22 cellular contexts compared by ENCODE assay signal in the genomic region with DNA sequence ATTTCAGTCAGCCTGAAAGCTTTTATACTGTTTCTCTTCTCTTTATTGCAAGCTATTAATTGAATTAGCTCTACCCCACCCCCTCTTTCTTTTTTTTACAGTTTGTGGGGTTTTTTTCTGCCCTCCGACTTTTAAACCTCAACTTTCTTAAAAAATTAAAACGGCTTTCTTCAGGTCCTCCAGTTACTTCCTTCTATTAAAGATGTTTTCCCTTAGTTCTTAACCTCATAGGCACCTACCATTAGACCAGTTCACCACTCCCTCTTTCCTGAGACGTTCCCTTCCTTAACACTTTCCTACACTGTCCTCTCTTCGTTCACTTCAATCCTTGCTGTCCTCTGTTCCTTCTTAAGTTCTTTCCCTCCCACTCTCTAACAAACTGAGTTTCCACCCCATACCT. TPM values are rescaled to one million over a fixed set of nuclear protein-coding genes. Genes with fewer than 3 reads are reported as not detected.
DNase-seq lines count a peak whose midpoint lies in the region; ATAC-seq and TF ChIP-seq lines count a peak whose summit lies in the region.
"Had no signal": no experiment of that assay in that cellular context is flagged by ENCODE, and none has a peak within 500 bp of the region (broad histone marks: within the 10 kb centered on the region; RNA-seq: fewer than 3 reads in every experiment).

No MANE protein-coding gene starts in this region.

- H3K36me3 ChIP-seq in neural progenitor cell, result no peaks in the 10 kb centered on the region
- H3K36me3 ChIP-seq: vagina had no signal

- H3K79me2 ChIP-seq in neural progenitor cell (ENCODE audit: low read depth), result no peaks in the 10 kb centered on the region

- peaks cover 7% of the 10 kb centered on the region for H3K9me3 Mint-ChIP-seq in activated CD4-positive, alpha-beta T cell treated with anti-CD3 and anti-CD28 coated beads, Interleukin-2, amount 10 ng/mL, durations not matched to agents 24 days and 14 days
- H3K9me3 Mint-ChIP-seq in activated naive CD8-positive, alpha-beta T cell treated with anti-CD3 and anti-CD28 coated beads, Interleukin-2, amount 50 U/mL, for 24 hours, result no peaks in the 10 kb centered on the region
- H3K9me3 Mint-ChIP-seq in neural progenitor cell, result no peaks in the 10 kb centered on the region
- H3K9me3 Mint-ChIP-seq: activated B cell treated with CpG ODN at 0.5 μM for 24 hours; stimulated activated memory B cell treated with anti-CD40 and anti-IgM and Interleukin-4, amounts not matched to agents 10 μg/mL and 1 μg/mL and 100 μg/mL, for 72 hours had no signal

- peak overlapping the region; percentile 91 for H3K27ac Mint-ChIP-seq in activated CD4-positive, alpha-beta T cell treated with anti-CD3 and anti-CD28 coated beads, Interleukin-2, amount 10 ng/mL, durations not matched to agents 24 days and 14 days
- H3K27ac Mint-ChIP-seq in activated naive CD8-positive, alpha-beta T cell treated with anti-CD3 and anti-CD28 coated beads, Interleukin-2, amount 50 U/mL, for 24 hours, result peak overlapping the region; percentile 71
- H3K27ac Mint-ChIP-seq in neural progenitor cell, result no peak overlapping the region
- H3K27ac Mint-ChIP-seq: activated B cell treated with CpG ODN at 0.5 μM for 24 hours; stimulated activated memory B cell treated with anti-CD40 and anti-IgM and Interleukin-4, amounts not matched to agents 10 μg/mL and 1 μg/mL and 100 μg/mL, for 72 hours had no signal

- no peak overlapping the region for H3K4me2 ChIP-seq in neural progenitor cell
- H3K4me2 ChIP-seq: A549 had no signal

- H3K4me3 Mint-ChIP-seq in activated CD4-positive, alpha-beta T cell treated with anti-CD3 and anti-CD28 coated beads, Interleukin-2, amount 10 ng/mL, durations not matched to agents 24 days and 14 days, result peak overlapping the region; percentile 10
- no peak overlapping the region for H3K4me3 Mint-ChIP-seq in activated naive CD8-positive, alpha-beta T cell treated with anti-CD3 and anti-CD28 coated beads, Interleukin-2, amount 50 U/mL, for 24 hours
- no peak overlapping the region for H3K4me3 Mint-ChIP-seq in neural progenitor cell
- H3K4me3 Mint-ChIP-seq: activated B cell treated with CpG ODN at 0.5 μM for 24 hours; stimulated activated memory B cell treated with anti-CD40 and anti-IgM and Interleukin-4, amounts not matched to agents 10 μg/mL and 1 μg/mL and 100 μg/mL, for 72 hours had no signal

- H3K36me3 Mint-ChIP-seq in activated CD4-positive, alpha-beta T cell treated with anti-CD3 and anti-CD28 coated beads, Interleukin-2, amount 10 ng/mL, durations not matched to agents 24 days and 14 days (ENCODE audit: low read depth), result peaks cover 33% of the 10 kb centered on the region
- H3K36me3 Mint-ChIP-seq in activated naive CD8-positive, alpha-beta T cell treated with anti-CD3 and anti-CD28 coated beads, Interleukin-2, amount 50 U/mL, for 24 hours (ENCODE audit: low read depth), result peaks cover 6% of the 10 kb centered on the region
- H3K36me3 Mint-ChIP-seq in neural progenitor cell, result no peaks in the 10 kb centered on the region
- H3K36me3 Mint-ChIP-seq: stimulated activated memory B cell treated with anti-CD40 and anti-IgM and Interleukin-4, amounts not matched to agents 10 μg/mL and 1 μg/mL and 100 μg/mL, for 72 hours had no signal

- H3K4me1 Mint-ChIP-seq in activated CD4-positive, alpha-beta T cell treated with anti-CD3 and anti-CD28 coated beads, Interleukin-2, amount 10 ng/mL, durations not matched to agents 24 days and 14 days, result peaks cover 38% of the 10 kb centered on the region
- H3K4me1 Mint-ChIP-seq in activated naive CD8-positive, alpha-beta T cell treated with anti-CD3 and anti-CD28 coated beads, Interleukin-2, amount 50 U/mL, for 24 hours, result peaks cover 28% of the 10 kb centered on the region
- no peaks in the 10 kb centered on the region for H3K4me1 Mint-ChIP-seq in neural progenitor cell
- H3K4me1 Mint-ChIP-seq: activated B cell treated with CpG ODN at 0.5 μM for 24 hours had no signal

- DNase-seq in activated CD4-positive, alpha-beta T cell treated with anti-CD3 and anti-CD28 coated beads, Interleukin-2, amount 10 ng/mL, durations not matched to agents 24 days and 14 days, result no peak
- DNase-seq in activated CD4-positive, alpha-beta T cell treated with anti-CD3 and anti-CD28 coated beads, Interleukin-2, amount 50 U/mL, for 1 hour, result no peak
- DNase-seq in HL-60 (ENCODE audit: low read depth in 1 of 2, low spot score in 1 of 2) (no peak), neural progenitor cell (ENCODE audit: low spot score) (no peak), NCI-H2107 (lab: John Stamatoyannopoulos, UW) (no peak)
- DNase-seq in activated naive CD8-positive, alpha-beta T cell treated with anti-CD3 and anti-CD28 coated beads, Interleukin-2, amount 50 U/mL, for 24 hours, result no peak
- DNase-seq: activated B cell treated with CpG ODN at 0.5 μM for 24 hours; activated CD8-positive, alpha-beta memory T cell treated with anti-CD3 and anti-CD28 coated beads for 24 hours; dorsolateral prefrontal cortex; H7; Karpas-422; NCI-H1105; NCI-H2081 treated with DMSO at 0.1 percent for 48 hours; occipital lobe; T1000; testis had no signal

- H3K27ac ChIP-seq in HL-60 (replicated peaks) (peak overlapping the region; percentile 93), neural progenitor cell (no peak overlapping the region)
- H3K27ac ChIP-seq: A549, dorsolateral prefrontal cortex, testis, vagina had no signal

- H3K9me3 ChIP-seq in neural progenitor cell (ENCODE audit: low read depth), result no peaks in the 10 kb centered on the region
- H3K9me3 ChIP-seq: A549, testis, vagina had no signal

- H3K27me3 ChIP-seq in HL-60 (ENCODE audit: insufficient read depth, poor library complexity, severe bottlenecking) (no peaks in the 10 kb centered on the region), neural progenitor cell (no peaks in the 10 kb centered on the region)
- H3K27me3 ChIP-seq: dorsolateral prefrontal cortex, testis, vagina had no signal

- H4K20me1 ChIP-seq in neural progenitor cell (ENCODE audit: low read depth), result no peaks in the 10 kb centered on the region

- H3K4me3 ChIP-seq in HL-60 (replicated peaks; ENCODE audit: insufficient read depth, low read length), result no peak overlapping the region
- H3K4me3 ChIP-seq in neural progenitor cell, result no peak overlapping the region
- H3K4me3 ChIP-seq: A549, dorsolateral prefrontal cortex, testis, vagina had no signal

- TF ChIP-seq CTCF in HL-60 (IDR thresholded peaks at IDR 0.05; ENCODE audit: insufficient read depth, low read length), result no peak
- no peak for TF ChIP-seq CTCF in neural progenitor cell (IDR thresholded peaks at IDR 0.05)

- no peaks in the 10 kb centered on the region for H3K27me3 Mint-ChIP-seq in activated CD4-positive, alpha-beta T cell treated with anti-CD3 and anti-CD28 coated beads, Interleukin-2, amount 10 ng/mL, durations not matched to agents 24 days and 14 days
- H3K27me3 Mint-ChIP-seq in activated naive CD8-positive, alpha-beta T cell treated with anti-CD3 and anti-CD28 coated beads, Interleukin-2, amount 50 U/mL, for 24 hours, result peaks cover 13% of the 10 kb centered on the region
- no peaks in the 10 kb centered on the region for H3K27me3 Mint-ChIP-seq in neural progenitor cell (ENCODE audit: insufficient read depth, low read depth)
- H3K27me3 Mint-ChIP-seq: stimulated activated memory B cell treated with anti-CD40 and anti-IgM and Interleukin-4, amounts not matched to agents 10 μg/mL and 1 μg/mL and 100 μg/mL, for 72 hours had no signal

- H3K4me1 ChIP-seq in neural progenitor cell, result peaks cover 9% of the 10 kb centered on the region
- H3K4me1 ChIP-seq: A549, testis, vagina had no signal

- peak overlapping the region; percentile 35 for H2AFZ ChIP-seq in neural progenitor cell (replicated peaks)

- no peak overlapping the region for H3K9ac ChIP-seq in neural progenitor cell

- intact Hi-C loops in activated CD4-positive, alpha-beta T cell treated with anti-CD3 and anti-CD28 coated beads, Interleukin-2, amount 10 ng/mL, durations not matched to agents 24 days and 14 days (cut with micrococcal nuclease), result loop anchor here (1.0 to 10.0 kb wide), 6 partner anchors 20 to 444 kb away; a partner anchor contains a TSS

- ATAC-seq in activated naive CD8-positive, alpha-beta T cell treated with anti-CD3 and anti-CD28 coated beads, Interleukin-2, amount 50 U/mL, for 24 hours, result no peak
- ATAC-seq in GM21619 (IDR thresholded peaks at IDR 0.05; ENCODE audit: unreplicated experiment) (no peak), GM19035 (IDR thresholded peaks at IDR 0.05; ENCODE audit: unreplicated experiment) (no peak)
- ATAC-seq: stimulated activated memory B cell treated with anti-CD40 and anti-IgM and Interleukin-4, amounts not matched to agents 10 μg/mL and 1 μg/mL and 100 μg/mL, for 72 hours had no signal

- H3F3A ChIP-seq in neural progenitor cell (ENCODE audit: low read depth), result no peaks in the 10 kb centered on the region

RNA-seq across cellular contexts. Expression of a gene that starts 52.3 kb away (rescaled TPM):
- total RNA-seq in activated CD4-positive, alpha-beta T cell treated with anti-CD3 and anti-CD28 coated beads, Interleukin-2, amount 10 ng/mL, durations not matched to agents 24 days and 14 days, result 29.9 and 38.5 TPM in 2 replicates
- 2.0 and 2.7 TPM in 2 replicates for total RNA-seq in neural progenitor cell (ENCODE audit: low replicate concordance)
- total RNA-seq: endothelial cell of umbilical vein, H7 had no signal
